Comparison of ENCODE assay signal across 1 cellular context in genomic region chr10:68096913-68097509, GRCh38.
A peak's percentile ranks its signal among the peaks of the same experiment; 100 is the strongest.
TF ChIP-seq lines count a peak whose summit lies in the region.

No MANE protein-coding gene starts in this region.

TF ChIP-seq in H1, 55 proteins besides CTCF, POLR2A, EP300 and RAD21:
- TF ChIP-seq JUND (IDR thresholded peaks at IDR 0.05; ENCODE audit: low read length) (peak; percentile 86), BACH1 (IDR thresholded peaks at IDR 0.05; ENCODE audit: low read length) (peak; percentile 30; the same call in 1 of the 2 replicates), EZH2 (IDR thresholded peaks at IDR 0.05; ENCODE audit: low read depth, low read length, severe bottlenecking) (no peak)
